ENCODE assay signal across 1 cellular context in the genomic region with DNA sequence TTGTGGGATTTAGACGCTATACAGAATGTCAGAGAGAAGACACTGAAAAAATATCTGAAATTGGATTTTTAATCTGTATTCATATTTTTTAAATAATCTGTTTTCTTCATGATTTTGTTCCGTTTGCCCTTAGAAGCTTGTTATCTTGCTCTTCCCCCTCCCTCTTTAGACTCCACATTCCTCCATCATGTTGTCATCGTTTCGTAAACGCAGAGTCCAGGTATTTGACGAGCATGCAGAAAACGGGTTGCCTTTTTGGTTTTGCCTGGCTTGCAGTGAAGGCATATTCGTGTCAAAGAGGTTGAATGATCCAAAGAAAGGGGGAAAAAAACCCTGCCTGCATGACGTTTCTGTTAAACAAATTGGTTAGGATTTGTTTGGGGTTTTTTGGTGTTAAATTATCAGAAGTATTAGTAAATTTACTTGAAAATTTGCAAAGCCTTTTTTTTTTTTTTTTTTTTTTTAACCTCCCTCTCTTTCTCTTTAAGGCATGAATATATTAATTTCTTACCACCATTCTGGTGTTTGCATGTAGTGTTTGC.
TF ChIP-seq lines count a peak whose summit lies in the region.

No MANE protein-coding gene starts in this region.

TF ChIP-seq in HepG2, 621 proteins besides CTCF, POLR2A, EP300 and RAD21 (continued from another document and continues in another):
- TF ChIP-seq, protein P1, sequence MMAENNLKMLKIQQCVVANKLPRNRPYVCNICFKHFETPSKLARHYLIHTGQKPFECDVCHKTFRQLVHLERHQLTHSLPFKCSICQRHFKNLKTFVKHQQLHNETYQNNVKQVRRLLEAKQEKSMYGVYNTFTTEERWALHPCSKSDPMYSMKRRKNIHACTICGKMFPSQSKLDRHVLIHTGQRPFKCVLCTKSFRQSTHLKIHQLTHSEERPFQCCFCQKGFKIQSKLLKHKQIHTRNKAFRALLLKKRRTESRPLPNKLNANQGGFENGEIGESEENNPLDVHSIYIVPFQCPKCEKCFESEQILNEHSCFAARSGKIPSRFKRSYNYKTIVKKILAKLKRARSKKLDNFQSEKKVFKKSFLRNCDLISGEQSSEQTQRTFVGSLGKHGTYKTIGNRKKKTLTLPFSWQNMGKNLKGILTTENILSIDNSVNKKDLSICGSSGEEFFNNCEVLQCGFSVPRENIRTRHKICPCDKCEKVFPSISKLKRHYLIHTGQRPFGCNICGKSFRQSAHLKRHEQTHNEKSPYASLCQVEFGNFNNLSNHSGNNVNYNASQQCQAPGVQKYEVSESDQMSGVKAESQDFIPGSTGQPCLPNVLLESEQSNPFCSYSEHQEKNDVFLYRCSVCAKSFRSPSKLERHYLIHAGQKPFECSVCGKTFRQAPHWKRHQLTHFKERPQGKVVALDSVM (CRISPR knock-in tag; IDR thresholded peaks at IDR 0.05) = no peak
- TF ChIP-seq BHLHE40 (IDR thresholded peaks at IDR 0.05; ENCODE audit: low read length) (no peak), ETV5 (CRISPR knock-in tag; IDR thresholded peaks at IDR 0.05; ENCODE audit: borderline replicate concordance) (no peak), KAT8 (CRISPR knock-in tag; IDR thresholded peaks at IDR 0.05) (no peak), ZNF556 (CRISPR knock-in tag; IDR thresholded peaks at IDR 0.05; ENCODE audit: borderline replicate concordance) (no peak), MAF1 (CRISPR knock-in tag; IDR thresholded peaks at IDR 0.05; ENCODE audit: borderline replicate concordance) (no peak), CEBPG (CRISPR knock-in tag; IDR thresholded peaks at IDR 0.05) (peak; percentile 82), SP2 (CRISPR knock-in tag; IDR thresholded peaks at IDR 0.05) (no peak), SOX5 (CRISPR knock-in tag; IDR thresholded peaks at IDR 0.05; ENCODE audit: borderline replicate concordance) (no peak), HNRNPH1 (optimal IDR thresholded peaks at IDR 0.05; ENCODE audit: low read depth, low read length) (no peak), NFIC (IDR thresholded peaks at IDR 0.05; ENCODE audit: low read length) (no peak), ZNF292 (CRISPR knock-in tag; IDR thresholded peaks at IDR 0.05; ENCODE audit: borderline replicate concordance, low read depth) (peak; percentile 9; the same call in 1 of the 2 replicates), MLLT10 (CRISPR knock-in tag; IDR thresholded peaks at IDR 0.05) (no peak), MEF2D (CRISPR knock-in tag; IDR thresholded peaks at IDR 0.05) (no peak), ZNF225 (CRISPR knock-in tag; IDR thresholded peaks at IDR 0.05) (no peak), ZNF33B (CRISPR knock-in tag; IDR thresholded peaks at IDR 0.05) (no peak), REXO4 (CRISPR knock-in tag; IDR thresholded peaks at IDR 0.05; ENCODE audit: borderline replicate concordance) (no peak), ZFYVE20 (CRISPR knock-in tag; IDR thresholded peaks at IDR 0.05; ENCODE audit: borderline replicate concordance, low read depth) (no peak), HOXA7 (CRISPR knock-in tag; IDR thresholded peaks at IDR 0.05) (no peak), BCL6 (CRISPR knock-in tag; IDR thresholded peaks at IDR 0.05) (no peak), FIP1L1 (IDR thresholded peaks at IDR 0.05; ENCODE audit: borderline replicate concordance, insufficient read depth, low read depth, low read length) (no peak), ZNF484 (CRISPR knock-in tag; IDR thresholded peaks at IDR 0.05; ENCODE audit: borderline replicate concordance, low read depth) (no peak), DMAP1 (CRISPR knock-in tag; IDR thresholded peaks at IDR 0.05) (no peak), MATR3 (CRISPR knock-in tag; IDR thresholded peaks at IDR 0.05) (no peak), ZNF75D (CRISPR knock-in tag; IDR thresholded peaks at IDR 0.05; ENCODE audit: borderline replicate concordance) (no peak), RBM39 (IDR thresholded peaks at IDR 0.05; ENCODE audit: low read depth, low read length, poor library complexity, severe bottlenecking) (no peak), MAZ (IDR thresholded peaks at IDR 0.05; ENCODE audit: borderline replicate concordance, low read depth, low read length) (peak; percentile 52; the same call in 1 of the 2 replicates), MAZ (CRISPR knock-in tag; IDR thresholded peaks at IDR 0.05; ENCODE audit: low read depth) (no peak), ZBTB3 (CRISPR knock-in tag; IDR thresholded peaks at IDR 0.05; ENCODE audit: borderline replicate concordance, low read depth) (no peak), HOXA3 (CRISPR knock-in tag; IDR thresholded peaks at IDR 0.05) (peak; percentile 53; the same call in 1 of the 2 replicates), HES4 (CRISPR knock-in tag; IDR thresholded peaks at IDR 0.05; ENCODE audit: borderline replicate concordance) (no peak), HNF4G (IDR thresholded peaks at IDR 0.05; ENCODE audit: borderline replicate concordance, low read depth, low read length) (0 out of 2 replicates have a peak, but pooled peaks have one; percentile 14), HNF4G (CRISPR knock-in tag; IDR thresholded peaks at IDR 0.05; ENCODE audit: borderline replicate concordance, low read depth) (no peak), ARID2 (CRISPR knock-in tag; IDR thresholded peaks at IDR 0.05; ENCODE audit: borderline replicate concordance) (no peak), ZNF251 (CRISPR knock-in tag; IDR thresholded peaks at IDR 0.05) (no peak), ZSCAN29 (CRISPR knock-in tag; conservative IDR thresholded peaks at IDR 0.05) (no peak), ATM (IDR thresholded peaks at IDR 0.05; ENCODE audit: borderline replicate concordance) (no peak), NFYC (CRISPR knock-in tag; IDR thresholded peaks at IDR 0.05) (no peak), ZNF607 (CRISPR knock-in tag; IDR thresholded peaks at IDR 0.05; ENCODE audit: borderline replicate concordance) (no peak), ZNF782 (CRISPR knock-in tag; IDR thresholded peaks at IDR 0.05; ENCODE audit: borderline replicate concordance) (no peak), ZNF343 (CRISPR knock-in tag; IDR thresholded peaks at IDR 0.05) (no peak), SSRP1 (CRISPR knock-in tag; IDR thresholded peaks at IDR 0.05) (no peak), ZNF12 (CRISPR knock-in tag; IDR thresholded peaks at IDR 0.05) (no peak), ZNF564 (CRISPR knock-in tag; IDR thresholded peaks at IDR 0.05) (no peak)
- TF ChIP-seq, protein P2, sequence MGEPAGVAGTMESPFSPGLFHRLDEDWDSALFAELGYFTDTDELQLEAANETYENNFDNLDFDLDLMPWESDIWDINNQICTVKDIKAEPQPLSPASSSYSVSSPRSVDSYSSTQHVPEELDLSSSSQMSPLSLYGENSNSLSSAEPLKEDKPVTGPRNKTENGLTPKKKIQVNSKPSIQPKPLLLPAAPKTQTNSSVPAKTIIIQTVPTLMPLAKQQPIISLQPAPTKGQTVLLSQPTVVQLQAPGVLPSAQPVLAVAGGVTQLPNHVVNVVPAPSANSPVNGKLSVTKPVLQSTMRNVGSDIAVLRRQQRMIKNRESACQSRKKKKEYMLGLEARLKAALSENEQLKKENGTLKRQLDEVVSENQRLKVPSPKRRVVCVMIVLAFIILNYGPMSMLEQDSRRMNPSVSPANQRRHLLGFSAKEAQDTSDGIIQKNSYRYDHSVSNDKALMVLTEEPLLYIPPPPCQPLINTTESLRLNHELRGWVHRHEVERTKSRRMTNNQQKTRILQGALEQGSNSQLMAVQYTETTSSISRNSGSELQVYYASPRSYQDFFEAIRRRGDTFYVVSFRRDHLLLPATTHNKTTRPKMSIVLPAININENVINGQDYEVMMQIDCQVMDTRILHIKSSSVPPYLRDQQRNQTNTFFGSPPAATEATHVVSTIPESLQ (CRISPR knock-in tag; conservative IDR thresholded peaks at IDR 0.05) = no peak
- TF ChIP-seq, protein P3, sequence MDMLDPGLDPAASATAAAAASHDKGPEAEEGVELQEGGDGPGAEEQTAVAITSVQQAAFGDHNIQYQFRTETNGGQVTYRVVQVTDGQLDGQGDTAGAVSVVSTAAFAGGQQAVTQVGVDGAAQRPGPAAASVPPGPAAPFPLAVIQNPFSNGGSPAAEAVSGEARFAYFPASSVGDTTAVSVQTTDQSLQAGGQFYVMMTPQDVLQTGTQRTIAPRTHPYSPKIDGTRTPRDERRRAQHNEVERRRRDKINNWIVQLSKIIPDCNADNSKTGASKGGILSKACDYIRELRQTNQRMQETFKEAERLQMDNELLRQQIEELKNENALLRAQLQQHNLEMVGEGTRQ (IDR thresholded peaks at IDR 0.05; ENCODE audit: low read depth, low read length) = no peak
- TF ChIP-seq, protein P3 (CRISPR knock-in tag; IDR thresholded peaks at IDR 0.05; ENCODE audit: borderline replicate concordance) = no peak
- TF ChIP-seq, protein P4, sequence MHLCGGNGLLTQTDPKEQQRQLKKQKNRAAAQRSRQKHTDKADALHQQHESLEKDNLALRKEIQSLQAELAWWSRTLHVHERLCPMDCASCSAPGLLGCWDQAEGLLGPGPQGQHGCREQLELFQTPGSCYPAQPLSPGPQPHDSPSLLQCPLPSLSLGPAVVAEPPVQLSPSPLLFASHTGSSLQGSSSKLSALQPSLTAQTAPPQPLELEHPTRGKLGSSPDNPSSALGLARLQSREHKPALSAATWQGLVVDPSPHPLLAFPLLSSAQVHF (CRISPR knock-in tag; IDR thresholded peaks at IDR 0.05) = no peak
- TF ChIP-seq, protein P5, sequence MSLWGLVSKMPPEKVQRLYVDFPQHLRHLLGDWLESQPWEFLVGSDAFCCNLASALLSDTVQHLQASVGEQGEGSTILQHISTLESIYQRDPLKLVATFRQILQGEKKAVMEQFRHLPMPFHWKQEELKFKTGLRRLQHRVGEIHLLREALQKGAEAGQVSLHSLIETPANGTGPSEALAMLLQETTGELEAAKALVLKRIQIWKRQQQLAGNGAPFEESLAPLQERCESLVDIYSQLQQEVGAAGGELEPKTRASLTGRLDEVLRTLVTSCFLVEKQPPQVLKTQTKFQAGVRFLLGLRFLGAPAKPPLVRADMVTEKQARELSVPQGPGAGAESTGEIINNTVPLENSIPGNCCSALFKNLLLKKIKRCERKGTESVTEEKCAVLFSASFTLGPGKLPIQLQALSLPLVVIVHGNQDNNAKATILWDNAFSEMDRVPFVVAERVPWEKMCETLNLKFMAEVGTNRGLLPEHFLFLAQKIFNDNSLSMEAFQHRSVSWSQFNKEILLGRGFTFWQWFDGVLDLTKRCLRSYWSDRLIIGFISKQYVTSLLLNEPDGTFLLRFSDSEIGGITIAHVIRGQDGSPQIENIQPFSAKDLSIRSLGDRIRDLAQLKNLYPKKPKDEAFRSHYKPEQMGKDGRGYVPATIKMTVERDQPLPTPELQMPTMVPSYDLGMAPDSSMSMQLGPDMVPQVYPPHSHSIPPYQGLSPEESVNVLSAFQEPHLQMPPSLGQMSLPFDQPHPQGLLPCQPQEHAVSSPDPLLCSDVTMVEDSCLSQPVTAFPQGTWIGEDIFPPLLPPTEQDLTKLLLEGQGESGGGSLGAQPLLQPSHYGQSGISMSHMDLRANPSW (CRISPR knock-in tag; IDR thresholded peaks at IDR 0.05; ENCODE audit: borderline replicate concordance) = no peak
- TF ChIP-seq, protein P6, sequence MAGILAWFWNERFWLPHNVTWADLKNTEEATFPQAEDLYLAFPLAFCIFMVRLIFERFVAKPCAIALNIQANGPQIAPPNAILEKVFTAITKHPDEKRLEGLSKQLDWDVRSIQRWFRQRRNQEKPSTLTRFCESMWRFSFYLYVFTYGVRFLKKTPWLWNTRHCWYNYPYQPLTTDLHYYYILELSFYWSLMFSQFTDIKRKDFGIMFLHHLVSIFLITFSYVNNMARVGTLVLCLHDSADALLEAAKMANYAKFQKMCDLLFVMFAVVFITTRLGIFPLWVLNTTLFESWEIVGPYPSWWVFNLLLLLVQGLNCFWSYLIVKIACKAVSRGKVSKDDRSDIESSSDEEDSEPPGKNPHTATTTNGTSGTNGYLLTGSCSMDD (CRISPR knock-in tag; IDR thresholded peaks at IDR 0.05) = no peak
- TF ChIP-seq, protein P7, sequence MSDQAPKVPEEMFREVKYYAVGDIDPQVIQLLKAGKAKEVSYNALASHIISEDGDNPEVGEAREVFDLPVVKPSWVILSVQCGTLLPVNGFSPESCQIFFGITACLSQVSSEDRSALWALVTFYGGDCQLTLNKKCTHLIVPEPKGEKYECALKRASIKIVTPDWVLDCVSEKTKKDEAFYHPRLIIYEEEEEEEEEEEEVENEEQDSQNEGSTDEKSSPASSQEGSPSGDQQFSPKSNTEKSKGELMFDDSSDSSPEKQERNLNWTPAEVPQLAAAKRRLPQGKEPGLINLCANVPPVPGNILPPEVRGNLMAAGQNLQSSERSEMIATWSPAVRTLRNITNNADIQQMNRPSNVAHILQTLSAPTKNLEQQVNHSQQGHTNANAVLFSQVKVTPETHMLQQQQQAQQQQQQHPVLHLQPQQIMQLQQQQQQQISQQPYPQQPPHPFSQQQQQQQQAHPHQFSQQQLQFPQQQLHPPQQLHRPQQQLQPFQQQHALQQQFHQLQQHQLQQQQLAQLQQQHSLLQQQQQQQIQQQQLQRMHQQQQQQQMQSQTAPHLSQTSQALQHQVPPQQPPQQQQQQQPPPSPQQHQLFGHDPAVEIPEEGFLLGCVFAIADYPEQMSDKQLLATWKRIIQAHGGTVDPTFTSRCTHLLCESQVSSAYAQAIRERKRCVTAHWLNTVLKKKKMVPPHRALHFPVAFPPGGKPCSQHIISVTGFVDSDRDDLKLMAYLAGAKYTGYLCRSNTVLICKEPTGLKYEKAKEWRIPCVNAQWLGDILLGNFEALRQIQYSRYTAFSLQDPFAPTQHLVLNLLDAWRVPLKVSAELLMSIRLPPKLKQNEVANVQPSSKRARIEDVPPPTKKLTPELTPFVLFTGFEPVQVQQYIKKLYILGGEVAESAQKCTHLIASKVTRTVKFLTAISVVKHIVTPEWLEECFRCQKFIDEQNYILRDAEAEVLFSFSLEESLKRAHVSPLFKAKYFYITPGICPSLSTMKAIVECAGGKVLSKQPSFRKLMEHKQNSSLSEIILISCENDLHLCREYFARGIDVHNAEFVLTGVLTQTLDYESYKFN (CRISPR knock-in tag; conservative IDR thresholded peaks at IDR 0.05) = peak; percentile 39; the same call in 1 of the 2 replicates
- TF ChIP-seq, protein P8, sequence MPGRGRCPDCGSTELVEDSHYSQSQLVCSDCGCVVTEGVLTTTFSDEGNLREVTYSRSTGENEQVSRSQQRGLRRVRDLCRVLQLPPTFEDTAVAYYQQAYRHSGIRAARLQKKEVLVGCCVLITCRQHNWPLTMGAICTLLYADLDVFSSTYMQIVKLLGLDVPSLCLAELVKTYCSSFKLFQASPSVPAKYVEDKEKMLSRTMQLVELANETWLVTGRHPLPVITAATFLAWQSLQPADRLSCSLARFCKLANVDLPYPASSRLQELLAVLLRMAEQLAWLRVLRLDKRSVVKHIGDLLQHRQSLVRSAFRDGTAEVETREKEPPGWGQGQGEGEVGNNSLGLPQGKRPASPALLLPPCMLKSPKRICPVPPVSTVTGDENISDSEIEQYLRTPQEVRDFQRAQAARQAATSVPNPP (CRISPR knock-in tag; IDR thresholded peaks at IDR 0.05) = no peak
- TF ChIP-seq, protein P9, sequence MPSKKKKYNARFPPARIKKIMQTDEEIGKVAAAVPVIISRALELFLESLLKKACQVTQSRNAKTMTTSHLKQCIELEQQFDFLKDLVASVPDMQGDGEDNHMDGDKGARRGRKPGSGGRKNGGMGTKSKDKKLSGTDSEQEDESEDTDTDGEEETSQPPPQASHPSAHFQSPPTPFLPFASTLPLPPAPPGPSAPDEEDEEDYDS (CRISPR knock-in tag; IDR thresholded peaks at IDR 0.05) = peak; percentile 40; the same call in 1 of the 2 replicates
